Comparison of ENCODE assay signal across 8 cellular contexts in the genomic region with DNA sequence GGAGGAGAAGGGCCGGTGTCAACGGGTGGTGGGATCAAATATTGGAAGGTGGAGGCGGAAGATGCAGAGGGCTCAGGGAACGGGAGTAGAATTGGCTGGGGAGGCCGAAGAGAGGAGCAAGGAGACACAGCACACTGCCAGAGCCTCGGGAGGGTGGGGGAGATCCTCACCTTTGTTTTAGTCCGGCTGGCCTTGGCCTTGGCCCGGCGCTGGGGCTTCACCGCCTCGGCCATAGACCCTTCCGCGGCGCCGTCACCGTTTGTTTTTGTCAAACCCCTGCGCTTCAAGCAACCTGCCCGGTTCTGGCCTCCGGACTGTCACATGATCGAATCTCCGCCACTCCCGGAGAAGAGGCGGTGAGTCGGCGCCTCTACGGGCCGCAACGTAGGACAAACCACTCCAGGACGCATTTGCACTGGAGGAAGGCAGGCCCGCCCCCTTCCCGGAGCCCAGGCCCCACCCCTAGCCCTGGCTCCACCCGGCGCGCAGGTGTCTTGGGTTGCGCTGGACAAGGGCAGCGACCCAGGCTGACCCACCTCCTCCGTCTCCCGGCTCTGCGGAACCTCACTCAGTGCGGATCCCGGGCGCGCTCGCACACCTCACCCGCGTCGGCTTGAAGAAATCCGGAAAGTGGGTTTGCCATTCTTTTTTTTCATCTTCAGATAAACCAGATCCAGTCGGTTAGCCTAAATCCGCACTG. TPM values are rescaled to one million over a fixed set of nuclear protein-coding genes. Genes with fewer than 3 reads are reported as not detected.
DNase-seq lines count a peak whose midpoint lies in the region; ATAC-seq and TF ChIP-seq lines count a peak whose summit lies in the region.

A gene with protein sequence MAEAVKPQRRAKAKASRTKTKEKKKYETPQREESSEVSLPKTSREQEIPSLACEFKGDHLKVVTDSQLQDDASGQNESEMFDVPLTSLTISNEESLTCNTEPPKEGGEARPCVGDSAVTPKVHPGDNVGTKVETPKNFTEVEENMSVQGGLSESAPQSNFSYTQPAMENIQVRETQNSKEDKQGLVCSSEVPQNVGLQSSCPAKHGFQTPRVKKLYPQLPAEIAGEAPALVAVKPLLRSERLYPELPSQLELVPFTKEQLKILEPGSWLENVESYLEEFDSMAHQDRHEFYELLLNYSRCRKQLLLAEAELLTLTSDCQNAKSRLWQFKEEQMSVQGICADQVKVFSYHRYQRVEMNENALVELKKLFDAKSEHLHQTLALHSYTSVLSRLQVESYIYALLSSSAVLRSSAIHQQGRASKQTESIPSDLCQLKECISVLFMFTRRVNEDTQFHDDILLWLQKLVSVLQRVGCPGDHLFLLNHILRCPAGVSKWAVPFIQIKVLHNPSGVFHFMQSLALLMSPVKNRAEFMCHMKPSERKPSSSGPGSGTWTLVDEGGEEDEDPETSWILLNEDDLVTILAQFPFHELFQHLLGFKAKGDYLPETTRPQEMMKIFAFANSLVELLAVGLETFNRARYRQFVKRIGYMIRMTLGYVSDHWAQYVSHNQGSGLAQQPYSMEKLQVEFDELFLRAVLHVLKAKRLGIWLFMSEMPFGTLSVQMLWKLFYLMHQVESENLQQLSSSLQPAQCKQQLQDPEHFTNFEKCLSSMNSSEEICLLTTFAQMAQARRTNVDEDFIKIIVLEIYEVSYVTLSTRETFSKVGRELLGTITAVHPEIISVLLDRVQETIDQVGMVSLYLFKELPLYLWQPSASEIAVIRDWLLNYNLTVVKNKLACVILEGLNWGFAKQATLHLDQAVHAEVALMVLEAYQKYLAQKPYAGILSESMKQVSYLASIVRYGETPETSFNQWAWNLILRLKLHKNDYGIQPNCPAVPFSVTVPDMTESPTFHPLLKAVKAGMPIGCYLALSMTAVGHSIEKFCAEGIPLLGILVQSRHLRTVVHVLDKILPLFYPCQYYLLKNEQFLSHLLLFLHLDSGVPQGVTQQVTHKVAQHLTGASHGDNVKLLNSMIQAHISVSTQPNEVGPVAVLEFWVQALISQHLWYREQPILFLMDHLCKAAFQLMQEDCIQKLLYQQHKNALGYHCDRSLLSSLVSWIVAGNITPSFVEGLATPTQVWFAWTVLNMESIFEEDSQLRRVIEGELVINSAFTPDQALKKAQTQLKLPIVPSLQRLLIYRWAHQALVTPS (N-terminal part only) (minus strand): TSS at position 323 of the 700 bp plus-strand sequence. CDS start 90 bp downstream, at position 233.

- peak; percentile 95 to 96 for ATAC-seq in naive B cell (ENCODE audit: low read depth in 2 of 2)
- ATAC-seq in stimulated activated effector memory CD8-positive, alpha-beta T cell treated with anti-CD3 and anti-CD28 coated beads, Interleukin-12 subunit alpha, Interleukin-12 subunit beta, amount 100 ng/mL, for 72 hours, result peak; percentile 94

- peaks cover 4% of the 10 kb centered on the region for H3K4me1 ChIP-seq in fibroblast of lung (ENCODE audit: control insufficient read depth, extremely low read depth, insufficient read depth, low read length)

- peak within 1 kb of the TSS; percentile 85 to 99 (median 98) for H3K4me3 ChIP-seq in fibroblast of lung (replicated peaks in 1 of 4; ENCODE audit: control extremely low read depth in 1 of 4, insufficient read depth in 1 of 4, low read depth in 3 of 4, low read length in 4 of 4)

- DNase-seq in EH (ENCODE audit: low read depth) (peak; percentile 93), GOT3 (lab: John Stamatoyannopoulos, UW) (peak; percentile 35), LHCN-M2 (ENCODE audit: low read depth) (peak; percentile 93), RPMI7951 (ENCODE audit: low read depth) (peak; percentile 90), fibroblast of lung (ENCODE audit: low read depth in 2 of 2) (peak; percentile 95 to 97), naive B cell (peak; percentile 92)
- DNase-seq in activated T-helper 1 cell treated with anti-CD3 and anti-CD28 coated beads, Interleukin-12 subunit alpha, Interleukin-12 subunit beta, Interleukin-2, Interleukin-4 antibody, amounts not matched to agents 30 ng/mL and 10 ng/mL and 1 ng/mL, durations not matched to agents 14 hours and 24 hours and 36 hours (ENCODE audit: low spot score), result peak; percentile 93
- DNase-seq in stimulated activated effector memory CD8-positive, alpha-beta T cell treated with anti-CD3 and anti-CD28 coated beads, Interleukin-12 subunit alpha, Interleukin-12 subunit beta, amount 100 ng/mL, for 72 hours (ENCODE audit: low spot score in 2 of 2), result peak; percentile 78 to 95

- H4K20me1 ChIP-seq in fibroblast of lung (ENCODE audit: control insufficient read depth, extremely low read depth, insufficient read depth, low read length), result no peaks in the 10 kb centered on the region

- H3K79me2 ChIP-seq in fibroblast of lung (ENCODE audit: control insufficient read depth, insufficient read depth, low read length), result peaks cover 37% of the 10 kb centered on the region

- peak within 1 kb of the TSS; percentile 91 for H3K27ac Mint-ChIP-seq in activated T-helper 1 cell treated with anti-CD3 and anti-CD28 coated beads, Interleukin-12 subunit alpha, Interleukin-12 subunit beta, Interleukin-2, Interleukin-4 antibody, amounts not matched to agents 30 ng/mL and 10 ng/mL and 1 ng/mL, durations not matched to agents 14 hours and 24 hours and 36 hours
- peak within 1 kb of the TSS; percentile 60 to 100 (median 90) for H3K27ac Mint-ChIP-seq in naive B cell
- peak within 1 kb of the TSS; percentile 96 for H3K27ac Mint-ChIP-seq in stimulated activated effector memory CD8-positive, alpha-beta T cell treated with anti-CD3 and anti-CD28 coated beads, Interleukin-12 subunit alpha, Interleukin-12 subunit beta, amount 100 ng/mL, for 72 hours

- H3K9me3 ChIP-seq in fibroblast of lung (ENCODE audit: control insufficient read depth, insufficient read depth, low read depth, low read length), result no peaks in the 10 kb centered on the region

- H3K4me1 Mint-ChIP-seq in activated T-helper 1 cell treated with anti-CD3 and anti-CD28 coated beads, Interleukin-12 subunit alpha, Interleukin-12 subunit beta, Interleukin-2, Interleukin-4 antibody, amounts not matched to agents 30 ng/mL and 10 ng/mL and 1 ng/mL, durations not matched to agents 14 hours and 24 hours and 36 hours (ENCODE audit: low read depth), result peaks cover 38% of the 10 kb centered on the region
- peaks cover 15 to 47% (median 23%) of the 10 kb centered on the region in 3 donors for H3K4me1 Mint-ChIP-seq in naive B cell
- peaks cover 38% of the 10 kb centered on the region for H3K4me1 Mint-ChIP-seq in stimulated activated effector memory CD8-positive, alpha-beta T cell treated with anti-CD3 and anti-CD28 coated beads, Interleukin-12 subunit alpha, Interleukin-12 subunit beta, amount 100 ng/mL, for 72 hours

- H3K27ac ChIP-seq in fibroblast of lung (ENCODE audit: insufficient read depth, low read length), result peak within 1 kb of the TSS; percentile 89

- no peak for TF ChIP-seq CTCF in fibroblast of lung (conservative IDR thresholded peaks at IDR 0.05 in 1 of 2, IDR thresholded peaks at IDR 0.05 in 1 of 2; ENCODE audit: low read depth in 1 of 2, low read length in 2 of 2)

- peaks cover 4% of the 10 kb centered on the region for H3K36me3 ChIP-seq in fibroblast of lung (ENCODE audit: control insufficient read depth, insufficient read depth, low read length)

- H3K27me3 Mint-ChIP-seq in activated T-helper 1 cell treated with anti-CD3 and anti-CD28 coated beads, Interleukin-12 subunit alpha, Interleukin-12 subunit beta, Interleukin-2, Interleukin-4 antibody, amounts not matched to agents 30 ng/mL and 10 ng/mL and 1 ng/mL, durations not matched to agents 14 hours and 24 hours and 36 hours (ENCODE audit: insufficient read depth), result peaks cover 2% of the 10 kb centered on the region
- H3K27me3 Mint-ChIP-seq in naive B cell, result no peaks in the 10 kb centered on the region

- H3K4me2 ChIP-seq in fibroblast of lung (ENCODE audit: extremely low read depth, insufficient read depth, low read length), result peak within 1 kb of the TSS; percentile 77

- no peaks in the 10 kb centered on the region for H3K9me3 Mint-ChIP-seq in activated T-helper 1 cell treated with anti-CD3 and anti-CD28 coated beads, Interleukin-12 subunit alpha, Interleukin-12 subunit beta, Interleukin-2, Interleukin-4 antibody, amounts not matched to agents 30 ng/mL and 10 ng/mL and 1 ng/mL, durations not matched to agents 14 hours and 24 hours and 36 hours
- H3K9me3 Mint-ChIP-seq in naive B cell, result peaks cover 0 to 1% (median 0%) of the 10 kb centered on the region in 7 donors
- H3K9me3 Mint-ChIP-seq in stimulated activated effector memory CD8-positive, alpha-beta T cell treated with anti-CD3 and anti-CD28 coated beads, Interleukin-12 subunit alpha, Interleukin-12 subunit beta, amount 100 ng/mL, for 72 hours, result no peaks in the 10 kb centered on the region

- peaks cover 7% of the 10 kb centered on the region for H3K36me3 Mint-ChIP-seq in activated T-helper 1 cell treated with anti-CD3 and anti-CD28 coated beads, Interleukin-12 subunit alpha, Interleukin-12 subunit beta, Interleukin-2, Interleukin-4 antibody, amounts not matched to agents 30 ng/mL and 10 ng/mL and 1 ng/mL, durations not matched to agents 14 hours and 24 hours and 36 hours (ENCODE audit: low read depth)
- peaks cover 0 to 8% of the 10 kb centered on the region in 2 donors for H3K36me3 Mint-ChIP-seq in naive B cell
- H3K36me3 Mint-ChIP-seq in stimulated activated effector memory CD8-positive, alpha-beta T cell treated with anti-CD3 and anti-CD28 coated beads, Interleukin-12 subunit alpha, Interleukin-12 subunit beta, amount 100 ng/mL, for 72 hours, result peaks cover 20% of the 10 kb centered on the region

- H2AFZ ChIP-seq in fibroblast of lung (ENCODE audit: low read length), result peak within 1 kb of the TSS; percentile 81

- no peaks in the 10 kb centered on the region for H3K27me3 ChIP-seq in fibroblast of lung (ENCODE audit: control insufficient read depth, insufficient read depth, low read length)

- H3K4me3 Mint-ChIP-seq in activated T-helper 1 cell treated with anti-CD3 and anti-CD28 coated beads, Interleukin-12 subunit alpha, Interleukin-12 subunit beta, Interleukin-2, Interleukin-4 antibody, amounts not matched to agents 30 ng/mL and 10 ng/mL and 1 ng/mL, durations not matched to agents 14 hours and 24 hours and 36 hours, result peak within 1 kb of the TSS; percentile 97
- H3K4me3 Mint-ChIP-seq in naive B cell, result peak within 1 kb of the TSS; percentile 93 to 99 (median 98)
- H3K4me3 Mint-ChIP-seq in stimulated activated effector memory CD8-positive, alpha-beta T cell treated with anti-CD3 and anti-CD28 coated beads, Interleukin-12 subunit alpha, Interleukin-12 subunit beta, amount 100 ng/mL, for 72 hours, result peak within 1 kb of the TSS; percentile 97

- intact Hi-C loops in activated T-helper 1 cell treated with anti-CD3 and anti-CD28 coated beads, Interleukin-12 subunit alpha, Interleukin-12 subunit beta, Interleukin-2, Interleukin-4 antibody, amounts not matched to agents 30 ng/mL and 10 ng/mL and 1 ng/mL, durations not matched to agents 14 hours and 24 hours and 36 hours (cut with micrococcal nuclease), result loop anchor here (1.0 to 5.0 kb wide), 8 partner anchors 46 to 302 kb away; a partner anchor contains a TSS

- peak within 1 kb of the TSS; percentile 81 for H3K9ac ChIP-seq in fibroblast of lung (ENCODE audit: insufficient read depth, low read length)

RNA-seq across cellular contexts. Expression of the gene that starts here (rescaled TPM):
- total RNA-seq in LHCN-M2 (2014; rRNA removed) (51.0 and 66.7 TPM in 2 replicates), fibroblast of lung (34.2 and 87.4 TPM in 2 replicates)
- polyA plus RNA-seq in LHCN-M2 (2012), result 28.7 TPM
- 10.1 and 11.5 TPM in 2 replicates for total RNA-seq in RPMI7951 (2014; rRNA removed; shearing (Covaris generic))
- total RNA-seq in activated T-helper 1 cell treated with anti-CD3 and anti-CD28 coated beads, Interleukin-12 subunit alpha, Interleukin-12 subunit beta, Interleukin-2, Interleukin-4 antibody, amounts not matched to agents 30 ng/mL and 10 ng/mL and 1 ng/mL, durations not matched to agents 14 hours and 24 hours and 36 hours, result 14.3 and 14.6 TPM in 2 replicates
- polyA plus RNA-seq in fibroblast of lung (60.0 and 65.0 TPM in 2 replicates), naive B cell (ENCODE audit: low read depth in 6 of 6) (1 to 10 TPM; 3.4 to 6.9 (median 5.4) TPM)
- 28.2 and 31.3 TPM in 2 replicates for polyA plus RNA-seq in fibroblast of lung (2012)
- 77.0 and 138 TPM in 2 replicates for polyA minus RNA-seq in fibroblast of lung (ENCODE audit: low replicate concordance)

Comparison
In these comparisons a context has a peak if more than half of its experiments do, and no peak if none do; other contexts are left out.
1. Peak in every context shown above with its lines: DNase-seq, ATAC-seq, H3K4me3 ChIP-seq and H3K27ac ChIP-seq.
2. DNase-seq: peak in every context shown above with its lines; median percentile 96 in fibroblast of lung; 93 in EH; 93 in LHCN-M2; 93 in activated T-helper 1 cell treated with anti-CD3 and anti-CD28 coated beads, Interleukin-12 subunit alpha, Interleukin-12 subunit beta, Interleukin-2, Interleukin-4 antibody, amounts not matched to agents 30 ng/mL and 10 ng/mL and 1 ng/mL, durations not matched to agents 14 hours and 24 hours and 36 hours; 92 in naive B cell; 90 in RPMI7951; 86 in stimulated activated effector memory CD8-positive, alpha-beta T cell treated with anti-CD3 and anti-CD28 coated beads, Interleukin-12 subunit alpha, Interleukin-12 subunit beta, amount 100 ng/mL, for 72 hours; 35 in GOT3.